29 cellular contexts compared by ENCODE assay signal in the genomic region with DNA sequence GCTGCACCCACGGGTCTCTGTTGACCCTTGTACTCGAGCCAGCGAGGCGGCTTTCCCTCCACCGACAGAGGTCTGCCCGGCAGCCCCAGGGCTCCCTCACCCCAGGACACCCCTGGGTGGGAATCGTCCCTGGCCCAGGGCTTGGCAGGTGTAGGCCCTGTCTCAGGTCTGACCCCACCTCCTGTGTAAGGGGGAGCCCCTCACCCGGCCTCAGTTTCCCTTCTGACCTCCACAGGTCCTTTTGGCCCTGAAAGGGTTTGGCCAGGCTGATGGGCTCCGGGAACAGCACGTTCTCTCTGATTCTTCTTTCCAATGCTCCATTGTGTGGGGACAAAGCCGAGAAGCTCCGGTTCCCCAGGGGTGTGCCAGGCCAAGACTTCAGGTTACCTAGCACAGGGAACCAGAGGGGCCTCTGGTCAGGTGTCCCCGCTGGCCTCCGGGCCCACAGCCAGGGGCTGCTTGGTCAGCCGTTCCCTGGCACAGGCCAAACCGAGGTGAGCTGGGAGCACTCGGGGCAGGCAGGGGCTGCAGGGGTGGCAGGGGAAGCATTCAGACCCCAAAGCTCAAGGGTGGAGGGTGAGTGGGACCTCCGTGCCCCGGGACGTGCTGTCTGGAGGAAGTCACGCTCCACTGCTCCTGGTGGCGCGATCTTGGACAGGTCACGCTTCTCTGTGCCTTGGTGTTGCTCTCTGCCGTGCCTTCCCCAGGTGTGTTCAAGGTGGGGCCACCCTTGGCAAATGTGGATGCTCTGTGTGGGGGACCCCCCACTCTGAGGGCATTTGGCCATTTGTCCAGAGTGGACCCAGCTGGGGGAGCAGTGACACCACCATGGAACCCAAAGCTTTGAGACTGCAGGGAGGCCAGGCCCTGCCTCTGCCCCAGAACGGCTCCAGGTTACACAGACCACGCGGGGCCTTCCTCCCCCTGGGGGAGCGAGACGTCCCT. TPM values are rescaled to one million over a fixed set of nuclear protein-coding genes. Genes with fewer than 3 reads are reported as not detected.
"Had no signal": no experiment of that assay in that cellular context is flagged by ENCODE, and none has a peak within 500 bp of the region (broad histone marks: within the 10 kb centered on the region; RNA-seq: fewer than 3 reads in every experiment).

No MANE protein-coding gene starts in this region.

- ATAC-seq: activated CD8-positive, alpha-beta T cell treated with anti-CD3 and anti-CD28 coated beads for 36 hours; activated naive CD4-positive, alpha-beta T cell treated with anti-CD3 and anti-CD28 coated beads, Interleukin-2, amount 50 U/mL, for 72 hours; activated T-cell treated with anti-CD3 and anti-CD28 coated beads, Interleukin-2, amount 50 U/mL, for 4 hours; activated T-helper 17 cell treated with anti-CD3 and anti-CD28 coated beads, Interleukin-2, amount 50 U/mL, for 72 hours; esophagus mucosa; heart left ventricle; left lobe of liver; pancreas; stimulated activated naive B cell treated with anti-CD40 and anti-IgM and Interleukin-4, amounts not matched to agents 10 μg/mL and 1 μg/mL and 100 μg/mL, for 72 hours; T-helper 17 cell; WTC11 had no signal

- H3K36me3 ChIP-seq: breast epithelium, heart left ventricle, pancreas, prostate gland, stomach, thyroid gland had no signal

- H3K9me3 Mint-ChIP-seq: activated CD8-positive, alpha-beta T cell treated with anti-CD3 and anti-CD28 coated beads for 36 hours; activated naive CD4-positive, alpha-beta T cell treated with anti-CD3 and anti-CD28 coated beads, Interleukin-2, amount 50 U/mL, for 72 hours; activated T-cell treated with anti-CD3 and anti-CD28 coated beads, Interleukin-2, amount 50 U/mL, for 4 hours; activated T-helper 17 cell treated with anti-CD3 and anti-CD28 coated beads, Interleukin-2, amount 50 U/mL, for 72 hours; dendritic cell treated with granulocyte-macrophage colony-stimulating factor and Interleukin-4, amounts not matched to agents 40 ng/mL and 50 ng/mL, for 4 days; endodermal cell; naive B cell; nephron progenitor cell; stimulated activated naive B cell treated with anti-CD40 and anti-IgM and Interleukin-4, amounts not matched to agents 10 μg/mL and 1 μg/mL and 100 μg/mL, for 72 hours; WTC11 had no signal

- H3K4me3 Mint-ChIP-seq: activated CD8-positive, alpha-beta T cell treated with anti-CD3 and anti-CD28 coated beads for 36 hours; activated T-cell treated with anti-CD3 and anti-CD28 coated beads, Interleukin-2, amount 50 U/mL, for 4 hours; activated T-helper 17 cell treated with anti-CD3 and anti-CD28 coated beads, Interleukin-2, amount 50 U/mL, for 72 hours; dendritic cell treated with granulocyte-macrophage colony-stimulating factor and Interleukin-4, amounts not matched to agents 40 ng/mL and 50 ng/mL, for 4 days; endodermal cell; naive B cell; nephron progenitor cell; stimulated activated naive B cell treated with anti-CD40 and anti-IgM and Interleukin-4, amounts not matched to agents 10 μg/mL and 1 μg/mL and 100 μg/mL, for 72 hours; T-helper 17 cell; WTC11 had no signal

- H3K4me2 ChIP-seq: smooth muscle cell had no signal

- H3K4me1 ChIP-seq: breast epithelium, thyroid gland had no signal

- H3K4me1 Mint-ChIP-seq: activated T-helper 17 cell treated with anti-CD3 and anti-CD28 coated beads, Interleukin-2, amount 50 U/mL, for 72 hours; endodermal cell; WTC11 had no signal

- H3K27ac ChIP-seq: breast epithelium, heart left ventricle, pancreas, prostate gland, stomach, thyroid gland had no signal

- DNase-seq: activated CD4-positive, alpha-beta T cell treated with anti-CD3 and anti-CD28 coated beads for 1 hour; activated CD4-positive, alpha-beta T cell treated with anti-CD3 and anti-CD28 coated beads, Interleukin-2, amount 50 U/mL, for 1 hour; activated CD8-positive, alpha-beta T cell treated with anti-CD3 and anti-CD28 coated beads for 36 hours; activated naive CD4-positive, alpha-beta T cell; activated T-cell treated with anti-CD3 and anti-CD28 coated beads, Interleukin-2, amount 50 U/mL, for 4 hours; central memory CD4-positive, alpha-beta T cell; endodermal cell; foreskin fibroblast; kidney glomerular epithelial cell; naive B cell; nephron progenitor cell; retina; stimulated activated CD4-positive, alpha-beta T cell treated with anti-CD3 and anti-CD28 coated beads, Interleukin-15, amount 100 ng/mL, for 24 hours; stimulated activated CD4-positive, alpha-beta T cell treated with anti-CD3 and anti-CD28 coated beads, Interleukin-2, amount 100 ng/mL, for 24 hours; stimulated activated naive B cell treated with anti-CD40 and anti-IgM and Interleukin-4, amounts not matched to agents 10 μg/mL and 1 μg/mL and 100 μg/mL, for 72 hours; stomach; T-helper 17 cell; thyroid gland had no signal

- H3K27ac Mint-ChIP-seq: activated CD8-positive, alpha-beta T cell treated with anti-CD3 and anti-CD28 coated beads for 36 hours; activated naive CD4-positive, alpha-beta T cell treated with anti-CD3 and anti-CD28 coated beads, Interleukin-2, amount 50 U/mL, for 72 hours; activated T-helper 17 cell treated with anti-CD3 and anti-CD28 coated beads, Interleukin-2, amount 50 U/mL, for 72 hours; dendritic cell treated with granulocyte-macrophage colony-stimulating factor and Interleukin-4, amounts not matched to agents 40 ng/mL and 50 ng/mL, for 4 days; endodermal cell; naive B cell; nephron progenitor cell; stimulated activated naive B cell treated with anti-CD40 and anti-IgM and Interleukin-4, amounts not matched to agents 10 μg/mL and 1 μg/mL and 100 μg/mL, for 72 hours; T-helper 17 cell; WTC11 had no signal

- H3K36me3 Mint-ChIP-seq: activated naive CD4-positive, alpha-beta T cell treated with anti-CD3 and anti-CD28 coated beads, Interleukin-2, amount 50 U/mL, for 72 hours; naive B cell; stimulated activated naive B cell treated with anti-CD40 and anti-IgM and Interleukin-4, amounts not matched to agents 10 μg/mL and 1 μg/mL and 100 μg/mL, for 72 hours; WTC11 had no signal

- H3K4me3 ChIP-seq: breast epithelium, heart left ventricle, pancreas, prostate gland, smooth muscle cell, stomach, thyroid gland had no signal

- FAIRE-seq: pancreas had no signal

- H3K27me3 ChIP-seq: thyroid gland had no signal

- H3K9me3 ChIP-seq: breast epithelium, heart left ventricle, pancreas, prostate gland, stomach, thyroid gland had no signal

RNA-seq across cellular contexts. Expression of gene ELFN1, which starts 24.7 kb away (rescaled TPM):
- total RNA-seq: T-helper 17 cell had no signal
